In genomic region chr16:12819126-12820117, GRCh38 we compare ENCODE assay signal across 8 cellular contexts. TPM values are rescaled to one million over a fixed set of nuclear protein-coding genes. Genes with fewer than 3 reads are reported as not detected.
DNase-seq lines count a peak whose midpoint lies in the region; ATAC-seq and TF ChIP-seq lines count a peak whose summit lies in the region.

No MANE protein-coding gene starts in this region.

- POLR2A ChIA-PET in GM10248 (lab: Yijun Ruan, JAX): no interaction called here

- ATAC-seq in left lobe of liver (peak; percentile 95), GM19023 (IDR thresholded peaks at IDR 0.05; ENCODE audit: unreplicated experiment) (no peak), GM21619 (IDR thresholded peaks at IDR 0.05; ENCODE audit: unreplicated experiment) (no peak)

- TF ChIP-seq CTCF in GM10248 (IDR thresholded peaks at IDR 0.05; ENCODE audit: control extremely low read depth, extremely low read depth, low read depth, missing control alignments): peak; percentile 77

- CTCF ChIA-PET in GM10248 (lab: Yijun Ruan, JAX): interaction anchor here (0.6 to 1.0 kb wide), 2 partner anchors 12 to 25 kb away, joined by 3 to 4 read pairs; no protein-coding TSS in a partner anchor

- DNase-seq in GM10248 (ENCODE audit: extremely low spot score): peak; percentile 73
- peak; percentile 67 for DNase-seq in NCI-H146 (lab: John Stamatoyannopoulos, UW)
- peak; percentile 63 for DNase-seq in activated CD4-positive, CD25-positive, alpha-beta regulatory T cell treated with anti-CD3 and anti-CD28 coated beads, Interleukin-2, amount 50 U/mL, for 16 hours (ENCODE audit: low read depth, low spot score)
- peak; percentile 53 for DNase-seq in central memory CD4-positive, alpha-beta T cell
- peak; percentile 76 for DNase-seq in left lobe of liver (ENCODE audit: low spot score)
- DNase-seq in stimulated activated CD8-positive, alpha-beta memory T cell treated with anti-CD3 and anti-CD28 coated beads, Interleukin-12 subunit alpha, Interleukin-12 subunit beta, amount 100 ng/mL, for 1 hour (ENCODE audit: low read depth): peak; percentile 56

RNA-seq across cellular contexts. Expression of gene CPPED1, which starts 15.7 kb away (rescaled TPM):
- total RNA-seq in left lobe of liver: 34.0 TPM
